Comparison of ENCODE assay signal across 19 cellular contexts in genomic region chr9:122537066-122537465, GRCh38. TPM values are rescaled to one million over a fixed set of nuclear protein-coding genes. Genes with fewer than 3 reads are reported as not detected.
DNase-seq lines count a peak whose midpoint lies in the region; FAIRE-seq and TF ChIP-seq lines count a peak whose summit lies in the region.
"Not testable (repeated sequence)": the region's sequence is repeated elsewhere in the genome, so short reads cannot be mapped to it uniquely, and the experiment has no call there.
"Had no signal": no experiment of that assay in that cellular context is flagged by ENCODE, and none has a peak within 500 bp of the region (broad histone marks: within the 10 kb centered on the region; RNA-seq: fewer than 3 reads in every experiment).

No MANE protein-coding gene starts in this region.

- H3K27me3 ChIP-seq in kidney epithelial cell (ENCODE audit: control insufficient read depth, insufficient read depth, low read length), result not testable (repeated sequence)

- H3K4me3 ChIP-seq in epithelial cell of proximal tubule (ENCODE audit: low read depth, low read length); kidney epithelial cell (ENCODE audit: low read depth, low read length): not testable (repeated sequence)

- peak; percentile 32 for DNase-seq in Caki2 (ENCODE audit: low read depth)
- peak; percentile 18 for DNase-seq in RCC 7860 (ENCODE audit: low spot score)
- DNase-seq in epithelial cell of proximal tubule (ENCODE audit: low read depth), result peak; percentile 79
- DNase-seq in glomerular visceral epithelial cell (ENCODE audit: extremely low spot score), result peak; percentile 51
- DNase-seq in kidney epithelial cell (ENCODE audit: low read depth), result peak; percentile 25
- peak; percentile 13 for DNase-seq in kidney glomerular epithelial cell (lab: John Stamatoyannopoulos, UW)
- peak; percentile 74 for DNase-seq in kidney tubule cell (ENCODE audit: low spot score)
- peak; percentile 93 for DNase-seq in renal cortical epithelial cell (ENCODE audit: low read depth)

- H3K36me3 ChIP-seq in kidney epithelial cell (ENCODE audit: control insufficient read depth, insufficient read depth, low read length), result not testable (repeated sequence)

- peak; percentile 69 for FAIRE-seq in RCC 7860 (lab: Jason Lieb, UNC)

- not testable (repeated sequence) for TF ChIP-seq CTCF in epithelial cell of proximal tubule (conservative IDR thresholded peaks at IDR 0.05; ENCODE audit: low read depth, low read length); kidney epithelial cell (IDR thresholded peaks at IDR 0.05; ENCODE audit: insufficient read depth, low read length, poor library complexity, severe bottlenecking)

- in situ Hi-C loops in Caki2 (cut with HindIII; ENCODE audit: low pct_unique_long_range_greater_than_20kb, low sequenced_read_pairs), result not testable (repeated sequence)

RNA-seq across cellular contexts. Expression of gene OR1N1, which starts 10.0 kb away (rescaled TPM):
- not detected in 2 replicates for total RNA-seq in Caki2 (2014; rRNA removed; shearing (Covaris generic); ENCODE audit: low replicate concordance)
- total RNA-seq in epithelial cell of proximal tubule (not detected in 2 replicates), kidney epithelial cell (not detected in 2 replicates), renal cortical epithelial cell (not detected in 2 replicates)
- total RNA-seq: A172; A673; B cell; Caco-2; Calu3; CD4-positive, alpha-beta memory T cell; CD4-positive, alpha-beta T cell; CD4-positive, CD25-positive, alpha-beta regulatory T cell; CD8-positive, alpha-beta memory T cell; CD8-positive, alpha-beta T cell; Daoy had no signal

RNA-seq across cellular contexts. Expression of gene OR1N2, which starts 15.8 kb away (rescaled TPM):
- not detected in 2 replicates for total RNA-seq in Caki2 (2014; rRNA removed; shearing (Covaris generic); ENCODE audit: low replicate concordance)
- total RNA-seq in epithelial cell of proximal tubule (not detected in 2 replicates), kidney epithelial cell (not detected in 2 replicates), renal cortical epithelial cell (not detected in 2 replicates)
- total RNA-seq: A172; A673; B cell; Caco-2; Calu3; CD4-positive, alpha-beta memory T cell; CD4-positive, alpha-beta T cell; CD8-positive, alpha-beta memory T cell; CD8-positive, alpha-beta T cell; Daoy had no signal

RNA-seq across cellular contexts. Expression of gene OR1J4, which starts 18.1 kb away (rescaled TPM):
- not detected in 2 replicates for total RNA-seq in Caki2 (2014; rRNA removed; shearing (Covaris generic); ENCODE audit: low replicate concordance)
- total RNA-seq in epithelial cell of proximal tubule, result not detected in 2 replicates
- total RNA-seq in kidney epithelial cell, result not detected in 2 replicates
- total RNA-seq in renal cortical epithelial cell, result not detected in 2 replicates
- total RNA-seq: A172; A673; B cell; Caco-2; Calu3; CD4-positive, alpha-beta memory T cell; CD4-positive, alpha-beta T cell; CD8-positive, alpha-beta memory T cell; CD8-positive, alpha-beta T cell; Daoy had no signal

RNA-seq across cellular contexts. Expression of gene OR1J2, which starts 26.5 kb away (rescaled TPM):
- total RNA-seq in Caki2 (2014; rRNA removed; shearing (Covaris generic); ENCODE audit: low replicate concordance), result not detected in 2 replicates
- total RNA-seq in epithelial cell of proximal tubule, result not detected in 2 replicates
- total RNA-seq in kidney epithelial cell, result not detected in 2 replicates
- total RNA-seq in renal cortical epithelial cell, result not detected in 2 replicates
- total RNA-seq: A172; A673; B cell; Caco-2; Calu3; CD4-positive, alpha-beta memory T cell; CD4-positive, alpha-beta T cell; CD8-positive, alpha-beta memory T cell; CD8-positive, alpha-beta T cell; Daoy had no signal

RNA-seq across cellular contexts. Expression of gene OR1L8, which starts 46.1 kb away (rescaled TPM):
- 0.12 TPM in 1 of 2 replicates, not detected in the other for total RNA-seq in Caki2 (2014; rRNA removed; shearing (Covaris generic); ENCODE audit: low replicate concordance)
- not detected in 2 replicates for total RNA-seq in epithelial cell of proximal tubule
- total RNA-seq in kidney epithelial cell, result 0.67 TPM in 1 of 2 replicates, not detected in the other
- not detected in 2 replicates for total RNA-seq in renal cortical epithelial cell
- total RNA-seq: A172; A673; B cell; Caco-2; Calu3; CD4-positive, alpha-beta memory T cell; CD4-positive, alpha-beta T cell; CD4-positive, CD25-positive, alpha-beta regulatory T cell; CD8-positive, alpha-beta memory T cell; CD8-positive, alpha-beta T cell; Daoy had no signal

Comparison
In these comparisons a context has a peak if more than half of its experiments do, and no peak if none do; other contexts are left out.
1. DNase-seq: peak in every context shown above with its lines; median percentile 93 in renal cortical epithelial cell; 79 in epithelial cell of proximal tubule; 74 in kidney tubule cell; 51 in glomerular visceral epithelial cell; 32 in Caki2; 25 in kidney epithelial cell; 18 in RCC 7860; 13 in kidney glomerular epithelial cell.